ENCODE assay signal across 31 cellular contexts in the genomic region with DNA sequence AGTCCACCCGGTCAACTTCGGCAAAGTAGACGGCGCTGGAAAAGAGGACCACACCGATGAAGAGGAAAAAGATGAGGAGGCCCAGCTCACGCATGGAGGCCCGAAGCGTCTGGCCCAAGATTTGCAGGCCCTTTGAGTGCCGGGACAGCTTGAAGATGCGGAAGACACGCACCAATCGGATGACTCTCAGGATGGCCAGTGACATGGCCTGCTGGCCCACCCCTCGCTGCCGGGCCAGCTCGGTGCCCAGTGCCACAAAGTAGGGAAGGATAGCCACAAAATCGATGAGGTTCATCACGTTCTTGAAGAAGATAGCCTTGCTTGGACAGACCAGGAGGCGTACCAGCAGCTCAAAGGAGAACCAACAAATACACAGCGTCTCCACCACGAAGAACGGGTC. TPM values are rescaled to one million over a fixed set of nuclear protein-coding genes. Genes with fewer than 3 reads are reported as not detected.
"Had no signal": no experiment of that assay in that cellular context is flagged by ENCODE, and none has a peak within 500 bp of the region (broad histone marks: within the 10 kb centered on the region; RNA-seq: fewer than 3 reads in every experiment).

No MANE protein-coding gene starts in this region.

- DNase-seq: activated CD4-positive, alpha-beta T cell treated with anti-CD3 and anti-CD28 coated beads for 48 hours; activated CD4-positive, alpha-beta T cell treated with anti-CD3 and anti-CD28 coated beads, Interleukin-2, amount 50 U/mL, for 4 hours; activated CD4-positive, CD25-positive, alpha-beta regulatory T cell treated with anti-CD3 and anti-CD28 coated beads, Interleukin-2, amount 50 U/mL, for 72 hours; activated CD8-positive, alpha-beta memory T cell treated with anti-CD3 and anti-CD28 coated beads, Interleukin-2, amount 50 U/mL, for 48 hours; activated CD8-positive, alpha-beta T cell treated with anti-CD3 and anti-CD28 coated beads, Interleukin-2, amount 10 ng/mL, durations not matched to agents 7 days and 5 days; activated effector memory CD4-positive, alpha-beta T cell treated with Interleukin-2 at 50 U/mL for 16 hours; activated naive CD4-positive, alpha-beta T cell; activated naive CD8-positive, alpha-beta T cell treated with anti-CD3 and anti-CD28 coated beads, Interleukin-2, amount 50 U/mL, for 24 hours; activated T-cell treated with anti-CD3 and anti-CD28 coated beads, Interleukin-2, amount 50 U/mL, for 1 hour; amniotic stem cell; KG1; NCI-H1048; NCI-H146; NCI-H187 treated with DMSO at 0.1 percent for 48 hours; NCI-H345; NCI-H510A; NCI-H526 treated with DMSO at 0.1 percent for 48 hours; NK-92 treated with Interleukin-12 subunit alpha and Interleukin-12 subunit beta, amount 100 ng/mL, for 24 hours; PC-3; SHP77 treated with DMSO at 0.1 percent for 48 hours; T-helper 17 cell; T-helper 9 cell had no signal

- H3K4me1 ChIP-seq: ascending aorta had no signal

- H3K9me3 Mint-ChIP-seq: activated naive CD8-positive, alpha-beta T cell treated with anti-CD3 and anti-CD28 coated beads, Interleukin-2, amount 50 U/mL, for 24 hours had no signal

- H3K36me3 ChIP-seq: ascending aorta, cardiac muscle cell had no signal

- H3K27ac ChIP-seq: ascending aorta, cardiac muscle cell had no signal

- H3K9me3 ChIP-seq: ascending aorta had no signal

- H3K4me3 ChIP-seq: ascending aorta, cardiac muscle cell had no signal

- H3K27me3 ChIP-seq: cardiac muscle cell had no signal

- H3K4me3 Mint-ChIP-seq: activated CD8-positive, alpha-beta T cell treated with anti-CD3 and anti-CD28 coated beads, Interleukin-2, amount 10 ng/mL, durations not matched to agents 7 days and 5 days; activated naive CD8-positive, alpha-beta T cell treated with anti-CD3 and anti-CD28 coated beads, Interleukin-2, amount 50 U/mL, for 24 hours; IgD-negative memory B cell; T-helper 17 cell; WTC11 had no signal

- H3K27ac Mint-ChIP-seq: activated CD8-positive, alpha-beta T cell treated with anti-CD3 and anti-CD28 coated beads, Interleukin-2, amount 10 ng/mL, durations not matched to agents 7 days and 5 days; activated naive CD4-positive, alpha-beta T cell treated with anti-CD3 and anti-CD28 coated beads, Interleukin-2, amount 50 U/mL, for 72 hours; activated naive CD8-positive, alpha-beta T cell treated with anti-CD3 and anti-CD28 coated beads, Interleukin-2, amount 50 U/mL, for 24 hours; brain; IgD-negative memory B cell; T-helper 17 cell; WTC11 had no signal

- ATAC-seq: activated CD8-positive, alpha-beta T cell treated with anti-CD3 and anti-CD28 coated beads, Interleukin-2, amount 10 ng/mL, durations not matched to agents 7 days and 5 days; activated naive CD4-positive, alpha-beta T cell treated with anti-CD3 and anti-CD28 coated beads, Interleukin-2, amount 50 U/mL, for 72 hours; activated naive CD8-positive, alpha-beta T cell treated with anti-CD3 and anti-CD28 coated beads, Interleukin-2, amount 50 U/mL, for 24 hours; PC-3; T-helper 17 cell; WTC11 had no signal

- H3K36me3 Mint-ChIP-seq: IgD-negative memory B cell, WTC11 had no signal

RNA-seq across cellular contexts. Expression of gene KCNA7, which starts 2.1 kb away (rescaled TPM):
- total RNA-seq: activated CD8-positive, alpha-beta T cell treated with anti-CD3 and anti-CD28 coated beads, Interleukin-2, amount 10 ng/mL, durations not matched to agents 7 days and 5 days; activated naive CD4-positive, alpha-beta T cell treated with anti-CD3 and anti-CD28 coated beads, Interleukin-2, amount 50 U/mL, for 72 hours; ascending aorta; M059J; PC-3; T-helper 17 cell had no signal
- polyA plus RNA-seq: IgD-negative memory B cell had no signal

RNA-seq across cellular contexts. Expression of gene NTF4, which starts 5.8 kb away (rescaled TPM):
- total RNA-seq: activated CD8-positive, alpha-beta T cell treated with anti-CD3 and anti-CD28 coated beads, Interleukin-2, amount 10 ng/mL, durations not matched to agents 7 days and 5 days; activated naive CD4-positive, alpha-beta T cell treated with anti-CD3 and anti-CD28 coated beads, Interleukin-2, amount 50 U/mL, for 72 hours; ascending aorta; LHCN-M2; SK-MEL-5; T-helper 17 cell had no signal
- polyA plus RNA-seq: IgD-negative memory B cell had no signal

RNA-seq across cellular contexts. Expression of gene CGB7, which starts 12.9 kb away (rescaled TPM):
- total RNA-seq: activated CD8-positive, alpha-beta T cell treated with anti-CD3 and anti-CD28 coated beads, Interleukin-2, amount 10 ng/mL, durations not matched to agents 7 days and 5 days; activated naive CD4-positive, alpha-beta T cell treated with anti-CD3 and anti-CD28 coated beads, Interleukin-2, amount 50 U/mL, for 72 hours; SK-MEL-5; T-helper 17 cell had no signal
- polyA plus RNA-seq: IgD-negative memory B cell had no signal

RNA-seq across cellular contexts. Expression of gene CGB8, which starts 21.5 kb away (rescaled TPM):
- total RNA-seq: activated CD8-positive, alpha-beta T cell treated with anti-CD3 and anti-CD28 coated beads, Interleukin-2, amount 10 ng/mL, durations not matched to agents 7 days and 5 days; activated naive CD4-positive, alpha-beta T cell treated with anti-CD3 and anti-CD28 coated beads, Interleukin-2, amount 50 U/mL, for 72 hours; ascending aorta; cardiac muscle cell; LHCN-M2; SK-MEL-5; T-helper 17 cell had no signal
- polyA plus RNA-seq: cardiac muscle cell, IgD-negative memory B cell had no signal
